In genomic region chr1:25858906-25859789, GRCh38 we compare ENCODE assay signal across 1 cellular context.
TF ChIP-seq lines count a peak whose summit lies in the region.

Gene AUNIP (minus strand): TSS chr1:25859457. CDS start chr1:25859357, 100 bp downstream.

TF ChIP-seq in HepG2, 621 proteins besides CTCF, POLR2A, EP300 and RAD21 (continued from another document and continues in another):
- TF ChIP-seq ATF2 (CRISPR knock-in tag; IDR thresholded peaks at IDR 0.05) (peak; percentile 54; the same call in 1 of the 2 replicates), NRL (CRISPR knock-in tag; IDR thresholded peaks at IDR 0.05; ENCODE audit: borderline replicate concordance) (peak; percentile 19; the same call in 1 of the 2 replicates), ZBTB20 (CRISPR knock-in tag; IDR thresholded peaks at IDR 0.05; ENCODE audit: borderline replicate concordance, low read depth) (no peak), ISL2 (CRISPR knock-in tag; IDR thresholded peaks at IDR 0.05) (peak; percentile 40; the same call in 1 of the 2 replicates), ZNF138 (CRISPR knock-in tag; IDR thresholded peaks at IDR 0.05; ENCODE audit: low read depth) (0 out of 2 replicates have a peak, but pooled peaks have one; percentile 8), MTERF4 (CRISPR knock-in tag; IDR thresholded peaks at IDR 0.05) (0 out of 2 replicates have a peak, but pooled peaks have one; percentile 28), ZIK1 (CRISPR knock-in tag; IDR thresholded peaks at IDR 0.05; ENCODE audit: borderline replicate concordance, low read depth) (no peak), CHCHD3 (CRISPR knock-in tag; IDR thresholded peaks at IDR 0.05) (peak; percentile 95), ZNF572 (CRISPR knock-in tag; IDR thresholded peaks at IDR 0.05) (no peak), NFRKB (IDR thresholded peaks at IDR 0.05) (no peak), ZSCAN29 (CRISPR knock-in tag; conservative IDR thresholded peaks at IDR 0.05) (0 out of 2 replicates have a peak, but pooled peaks have one; percentile 35), GPN1 (CRISPR knock-in tag; IDR thresholded peaks at IDR 0.05; ENCODE audit: borderline replicate concordance) (no peak), KLF6 (CRISPR knock-in tag; IDR thresholded peaks at IDR 0.05) (peak; percentile 34; the same call in 1 of the 2 replicates), ZNF7 (CRISPR knock-in tag; IDR thresholded peaks at IDR 0.05) (no peak), TAF1 (CRISPR knock-in tag; IDR thresholded peaks at IDR 0.05) (peak; percentile 77), NCOA2 (CRISPR knock-in tag; IDR thresholded peaks at IDR 0.05) (peak; percentile 30; the same call in 1 of the 2 replicates), RARA (CRISPR knock-in tag; IDR thresholded peaks at IDR 0.05) (no peak), SP4 (CRISPR knock-in tag; IDR thresholded peaks at IDR 0.05) (peak; percentile 97), ZNF264 (CRISPR knock-in tag; IDR thresholded peaks at IDR 0.05) (0 out of 2 replicates have a peak, but pooled peaks have one; percentile 31), ZBTB14 (CRISPR knock-in tag; IDR thresholded peaks at IDR 0.05) (0 out of 2 replicates have a peak, but pooled peaks have one; percentile 33), ZNF563 (CRISPR knock-in tag; IDR thresholded peaks at IDR 0.05) (peak; percentile 80; the same call in 1 of the 2 replicates), ZNF766 (CRISPR knock-in tag; IDR thresholded peaks at IDR 0.05; ENCODE audit: borderline replicate concordance) (0 out of 2 replicates have a peak, but pooled peaks have one; percentile 39), GATA4 (IDR thresholded peaks at IDR 0.05; ENCODE audit: borderline replicate concordance, low read depth) (0 out of 2 replicates have a peak, but pooled peaks have one; percentile 26), ZNF776 (CRISPR knock-in tag; IDR thresholded peaks at IDR 0.05) (peak; percentile 83), REST (IDR thresholded peaks at IDR 0.05; ENCODE audit: borderline replicate concordance in 1 of 2, low read depth in 1 of 2, low read length in 2 of 2) (0 out of 4 replicates have a peak, but pooled peaks of 1 of the 2 experiments have one; percentile 32), ZNF460 (CRISPR knock-in tag; IDR thresholded peaks at IDR 0.05; ENCODE audit: borderline replicate concordance) (no peak), BORCS8-MEF2B (CRISPR knock-in tag; IDR thresholded peaks at IDR 0.05) (peak; percentile 84; the same call in 1 of the 2 replicates), KDM5B (CRISPR knock-in tag; IDR thresholded peaks at IDR 0.05; ENCODE audit: borderline replicate concordance) (peak; percentile 96), ZNF124 (CRISPR knock-in tag; IDR thresholded peaks at IDR 0.05) (0 out of 2 replicates have a peak, but pooled peaks have one; percentile 23), ZBTB46 (CRISPR knock-in tag; IDR thresholded peaks at IDR 0.05; ENCODE audit: borderline replicate concordance) (0 out of 2 replicates have a peak, but pooled peaks have one; percentile 23), ZBTB33 (CRISPR knock-in tag; IDR thresholded peaks at IDR 0.05) (0 out of 2 replicates have a peak, but pooled peaks have one; percentile 42), SALL1 (CRISPR knock-in tag; IDR thresholded peaks at IDR 0.05) (peak; percentile 85), ZNF883 (CRISPR knock-in tag; IDR thresholded peaks at IDR 0.05; ENCODE audit: not compliant biosample characterization) (peak; percentile 60), HOXA9 (CRISPR knock-in tag; IDR thresholded peaks at IDR 0.05; ENCODE audit: borderline replicate concordance) (0 out of 2 replicates have a peak, but pooled peaks have one; percentile 88), SRSF9 (IDR thresholded peaks at IDR 0.05; ENCODE audit: borderline replicate concordance, insufficient read depth, low read depth, low read length, poor library complexity, severe bottlenecking) (no peak), SOX5 (CRISPR knock-in tag; IDR thresholded peaks at IDR 0.05; ENCODE audit: borderline replicate concordance) (peak; percentile 42; the same call in 1 of the 2 replicates), ZBTB43 (CRISPR knock-in tag; conservative IDR thresholded peaks at IDR 0.05) (peak; percentile 48; the same call in 1 of the 2 replicates), HOXA7 (CRISPR knock-in tag; IDR thresholded peaks at IDR 0.05) (0 out of 2 replicates have a peak, but pooled peaks have one; percentile 37), SNAPC4 (CRISPR knock-in tag; IDR thresholded peaks at IDR 0.05) (peak; percentile 41; the same call in 1 of the 2 replicates)
